ENCODE assay signal across 10 cellular contexts in genomic region chr5:13278148-13278547, GRCh38.
DNase-seq lines count a peak whose midpoint lies in the region; ATAC-seq and TF ChIP-seq lines count a peak whose summit lies in the region.
"Had no signal": no experiment of that assay in that cellular context is flagged by ENCODE, and none has a peak within 500 bp of the region (broad histone marks: within the 10 kb centered on the region; RNA-seq: fewer than 3 reads in every experiment).

No MANE protein-coding gene starts in this region.

- H3K27ac Mint-ChIP-seq in MCF 10A (ENCODE audit: low read depth, unreplicated experiment) (no peak overlapping the region), Calu3 (ENCODE audit: unreplicated experiment) (no peak overlapping the region)
- H3K27ac Mint-ChIP-seq: activated T-helper 1 cell treated with anti-CD3 and anti-CD28 coated beads, Interleukin-12 subunit alpha, Interleukin-12 subunit beta, Interleukin-2, Interleukin-4 antibody, amounts not matched to agents 30 ng/mL and 10 ng/mL and 1 ng/mL, durations not matched to agents 14 hours and 24 hours and 36 hours had no signal

- H3K4me3 Mint-ChIP-seq in MCF 10A (ENCODE audit: unreplicated experiment) = no peak overlapping the region
- no peak overlapping the region for H3K4me3 Mint-ChIP-seq in Calu3 (ENCODE audit: low read depth, unreplicated experiment)
- H3K4me3 Mint-ChIP-seq: activated T-helper 1 cell treated with anti-CD3 and anti-CD28 coated beads, Interleukin-12 subunit alpha, Interleukin-12 subunit beta, Interleukin-2, Interleukin-4 antibody, amounts not matched to agents 30 ng/mL and 10 ng/mL and 1 ng/mL, durations not matched to agents 14 hours and 24 hours and 36 hours had no signal

- DNase-seq in MCF 10A (ENCODE audit: unreplicated experiment) (no peak), breast epithelium (ENCODE audit: low spot score in 2 of 2) (no peak), NB4 (ENCODE audit: low read depth) (peak; percentile 11), cardiac fibroblast (ENCODE audit: low read depth in 2 of 2) (no peak), upper lobe of left lung (no peak), HUDEP-2 (lab: John Stamatoyannopoulos, UW; ENCODE audit: unreplicated experiment in 76 of 76) (no peak), T-helper 9 cell (no peak), Calu3 (no peak)
- DNase-seq: heart right ventricle had no signal

- POLR2A ChIA-PET in MCF 10A (lab: Yijun Ruan, JAX) = interaction anchor here (1.3 kb wide), 1 partner anchor 14 kb away, joined by 3 read pairs; no protein-coding TSS in a partner anchor

- no peak for TF ChIP-seq EP300 in upper lobe of left lung (IDR thresholded peaks at IDR 0.05)

- no peaks in the 10 kb centered on the region for H3K4me1 ChIP-seq in breast epithelium
- H3K4me1 ChIP-seq in upper lobe of left lung = no peaks in the 10 kb centered on the region
- H3K4me1 ChIP-seq: heart right ventricle had no signal

- no peaks in the 10 kb centered on the region for H3K27me3 ChIP-seq in breast epithelium
- no peaks in the 10 kb centered on the region for H3K27me3 ChIP-seq in upper lobe of left lung
- H3K27me3 ChIP-seq: heart right ventricle had no signal

- TF ChIP-seq CTCF in MCF 10A (IDR thresholded peaks at IDR 0.05; ENCODE audit: unreplicated experiment) (peak; percentile 24), breast epithelium (IDR thresholded peaks at IDR 0.05) (no peak), NB4 (IDR thresholded peaks at IDR 0.05; ENCODE audit: low read depth, low read length) (peak; percentile 24), cardiac fibroblast (IDR thresholded peaks at IDR 0.05; ENCODE audit: low read depth, low read length) (peak; percentile 27), upper lobe of left lung (IDR thresholded peaks at IDR 0.05) (no peak), Calu3 (IDR thresholded peaks at IDR 0.05; ENCODE audit: unreplicated experiment) (no peak)

- intact Hi-C loops in MCF 10A (cut with micrococcal nuclease) (no loop called here), breast epithelium (cut with DNase I; ENCODE audit: low total_unique reads) (no loop called here), Calu3 (cut with micrococcal nuclease; ENCODE audit: unreplicated experiment) (no loop called here)

- H3K27me3 Mint-ChIP-seq in MCF 10A (ENCODE audit: insufficient read depth, unreplicated experiment) = no peaks in the 10 kb centered on the region
- no peaks in the 10 kb centered on the region for H3K27me3 Mint-ChIP-seq in Calu3 (ENCODE audit: unreplicated experiment)

- BruUV-seq in MCF 10A (replicated peaks; lab: Mats Ljungman, UMichigan) = no TSS peak
- no TSS peak for BruUV-seq in Calu3 (replicated peaks; lab: Mats Ljungman, UMichigan)

- no peak for ATAC-seq in upper lobe of left lung (ENCODE audit: low FRiP score in 2 of 2)
- ATAC-seq: heart right ventricle had no signal

- TF ChIP-seq POLR2A in breast epithelium (IDR thresholded peaks at IDR 0.05) = no peak
- TF ChIP-seq POLR2A in NB4 (IDR thresholded peaks at IDR 0.05; ENCODE audit: extremely low read depth, insufficient read length) = no peak
- no peak for TF ChIP-seq POLR2A in upper lobe of left lung (IDR thresholded peaks at IDR 0.05)

- H3K36me3 ChIP-seq in breast epithelium (no peaks in the 10 kb centered on the region), upper lobe of left lung (no peaks in the 10 kb centered on the region)
- H3K36me3 ChIP-seq: heart right ventricle had no signal

- H3K4me1 Mint-ChIP-seq in MCF 10A (ENCODE audit: insufficient read depth, unreplicated experiment) (no peaks in the 10 kb centered on the region), Calu3 (ENCODE audit: low read depth, unreplicated experiment) (no peaks in the 10 kb centered on the region)

- 61 to 85% methylated on average over 2 of the region's 2 CpGs for WGBS in upper lobe of left lung, 2 donors

- CTCF ChIA-PET in MCF 10A (lab: Yijun Ruan, JAX) = interaction anchor here (0.6 to 3.0 kb wide), 9 partner anchors 9 to 200 kb away, joined by 3 to 9 read pairs (median 4); no protein-coding TSS in a partner anchor
- CTCF ChIA-PET in Calu3 (lab: Charles Lee) = interaction anchor here (0.5 kb wide), 1 partner anchor 396 kb away, joined by 3 read pairs; no protein-coding TSS in a partner anchor

- no peak overlapping the region for H3K27ac ChIP-seq in breast epithelium
- no peak overlapping the region for H3K27ac ChIP-seq in upper lobe of left lung
- H3K27ac ChIP-seq: heart right ventricle had no signal

- H3K36me3 Mint-ChIP-seq in MCF 10A (ENCODE audit: insufficient read depth, unreplicated experiment) = no peaks in the 10 kb centered on the region
- H3K36me3 Mint-ChIP-seq in Calu3 (ENCODE audit: insufficient read depth, unreplicated experiment) = no peaks in the 10 kb centered on the region

- H3K9me3 ChIP-seq in breast epithelium = no peaks in the 10 kb centered on the region
- no peaks in the 10 kb centered on the region for H3K9me3 ChIP-seq in upper lobe of left lung
- H3K9me3 ChIP-seq: heart right ventricle had no signal

- H3K9me3 Mint-ChIP-seq in MCF 10A (ENCODE audit: unreplicated experiment) = no peaks in the 10 kb centered on the region
- H3K9me3 Mint-ChIP-seq in Calu3 (ENCODE audit: low read depth, unreplicated experiment) = peaks cover 6% of the 10 kb centered on the region

- H3K4me3 ChIP-seq in breast epithelium (no peak overlapping the region), NB4 (ENCODE audit: low read depth, low read length) (no peak overlapping the region), cardiac fibroblast (replicated peaks in 1 of 2; ENCODE audit: low read depth in 2 of 2, low read length in 2 of 2) (no peak overlapping the region), upper lobe of left lung (no peak overlapping the region)
- H3K4me3 ChIP-seq: heart right ventricle had no signal

Comparison
In these comparisons a context has a peak if more than half of its experiments do, and no peak if none do; other contexts are left out.
1. CTCF ChIP-seq: peak in MCF 10A (single experiment), NB4 (single experiment) and cardiac fibroblast (single experiment); none in breast epithelium (0 of 3), upper lobe of left lung (0 of 6) and Calu3 (single experiment).